ENCODE assay signal across 22 cellular contexts in the genomic region with DNA sequence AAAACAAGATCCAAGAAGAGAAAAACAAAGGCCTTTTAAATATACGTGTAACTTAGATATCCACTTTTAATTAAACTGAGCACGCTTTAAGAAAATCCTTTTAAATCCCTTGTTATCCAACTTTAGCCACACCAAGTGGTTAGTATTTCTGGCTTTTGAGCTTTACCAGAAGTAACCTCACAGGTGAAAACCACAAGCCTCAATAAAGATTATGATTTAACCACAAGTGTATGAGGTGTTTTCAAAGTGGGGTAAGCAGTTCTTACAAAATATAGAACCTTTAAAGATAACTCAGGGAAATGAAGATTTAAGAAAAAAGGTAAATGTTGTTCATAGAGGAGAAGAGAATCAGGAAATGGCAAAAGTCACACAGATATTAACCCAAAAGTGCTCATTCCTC. TPM values are rescaled to one million over a fixed set of nuclear protein-coding genes. Genes with fewer than 3 reads are reported as not detected.
DNase-seq lines count a peak whose midpoint lies in the region; ATAC-seq, FAIRE-seq and TF ChIP-seq lines count a peak whose summit lies in the region.
"Had no signal": no experiment of that assay in that cellular context is flagged by ENCODE, and none has a peak within 500 bp of the region (broad histone marks: within the 10 kb centered on the region; RNA-seq: fewer than 3 reads in every experiment).

No MANE protein-coding gene starts in this region.

- DNase-seq in D721Med (ENCODE audit: insufficient read length, low spot score) (no peak), DND-41 (no peak), MM.1S (peak; percentile 27), PC-3 (peak; percentile 28), NCI-H510A (lab: John Stamatoyannopoulos, UW) (no peak), OCI-LY7 (ENCODE audit: low spot score) (no peak), lower lobe of right lung (no peak), OCI-M1 (lab: John Stamatoyannopoulos, UW) (no peak)
- DNase-seq: ACHN; BE2C; C1 segment of cervical spinal cord; CD8-positive, alpha-beta memory T cell; COR-L47; DMS153; DMS79; GF-D8; GM23248 had no signal

- H4K20me1 ChIP-seq in DND-41 (ENCODE audit: insufficient read depth, low read length) (no peaks in the 10 kb centered on the region), MM.1S (ENCODE audit: insufficient read depth, low read length) (no peaks in the 10 kb centered on the region), PC-3 (ENCODE audit: low read length) (no peaks in the 10 kb centered on the region), OCI-LY7 (ENCODE audit: insufficient read depth, low read length) (no peaks in the 10 kb centered on the region)

- no peak overlapping the region for H2AFZ ChIP-seq in DND-41 (ENCODE audit: low read depth, low read length)
- no peak overlapping the region for H2AFZ ChIP-seq in MM.1S (ENCODE audit: low read length)
- no peak overlapping the region for H2AFZ ChIP-seq in PC-3 (ENCODE audit: low read length)
- no peak overlapping the region for H2AFZ ChIP-seq in OCI-LY7 (ENCODE audit: low read length)
- H2AFZ ChIP-seq: GM23248 had no signal

- BruUV-seq in PC-3 (replicated peaks; lab: Mats Ljungman, UMichigan): no TSS peak
- no TSS peak for BruUV-seq in OCI-LY7 (replicated peaks; lab: Mats Ljungman, UMichigan)

- TF ChIP-seq CTCF in D721Med (IDR thresholded peaks at IDR 0.05; ENCODE audit: insufficient read depth, missing control alignments) (no peak), DND-41 (IDR thresholded peaks at IDR 0.05; ENCODE audit: borderline replicate concordance, extremely low read depth, low read length, poor library complexity, severe bottlenecking) (no peak), MM.1S (IDR thresholded peaks at IDR 0.05; ENCODE audit: low read length) (no peak), PC-3 (conservative IDR thresholded peaks at IDR 0.05; ENCODE audit: low read depth, low read length) (no peak), OCI-LY7 (conservative IDR thresholded peaks at IDR 0.05; ENCODE audit: low read length) (no peak), lower lobe of right lung (IDR thresholded peaks at IDR 0.05) (no peak)

- H3K9me3 ChIP-seq in DND-41 (ENCODE audit: insufficient read depth, low read length, severe bottlenecking): peaks cover 20% of the 10 kb centered on the region
- no peaks in the 10 kb centered on the region for H3K9me3 ChIP-seq in MM.1S (replicated peaks; ENCODE audit: insufficient read depth, low read length)
- peaks cover 7% of the 10 kb centered on the region; the same call in 1 of the 2 replicates for H3K9me3 ChIP-seq in PC-3 (ENCODE audit: low read length)
- H3K9me3 ChIP-seq in OCI-LY7 (ENCODE audit: low read length): no peaks in the 10 kb centered on the region
- H3K9me3 ChIP-seq in lower lobe of right lung: peaks cover 28% of the 10 kb centered on the region
- H3K9me3 ChIP-seq: BE2C had no signal

- H3K4me3 ChIP-seq in DND-41 (ENCODE audit: low read depth in 1 of 2, low read length in 2 of 2) (no peak overlapping the region), MM.1S (ENCODE audit: low read length) (no peak overlapping the region), PC-3 (ENCODE audit: low read length) (no peak overlapping the region), OCI-LY7 (ENCODE audit: low read depth, low read length, poor library complexity, severe bottlenecking) (no peak overlapping the region), lower lobe of right lung (no peak overlapping the region)
- H3K4me3 ChIP-seq: GM23248, HAP-1, K562 had no signal

- no peaks in the 10 kb centered on the region for H3F3A ChIP-seq in MM.1S (ENCODE audit: insufficient read depth, low read length)
- no peaks in the 10 kb centered on the region for H3F3A ChIP-seq in PC-3 (ENCODE audit: low read length, unreplicated experiment)

- H3K9me2 ChIP-seq in MM.1S (replicated peaks; ENCODE audit: insufficient read depth, low read length): no peaks in the 10 kb centered on the region
- no peaks in the 10 kb centered on the region for H3K9me2 ChIP-seq in PC-3 (replicated peaks; ENCODE audit: low read length)
- H3K9me2 ChIP-seq in OCI-LY7 (ENCODE audit: insufficient read depth, low read length): no peaks in the 10 kb centered on the region

- H3K9ac ChIP-seq in DND-41 (ENCODE audit: low read depth, low read length) (no peak overlapping the region), MM.1S (ENCODE audit: low read length) (no peak overlapping the region), PC-3 (ENCODE audit: low read length) (no peak overlapping the region)
- H3K9ac ChIP-seq: GM23248 had no signal

- H3K36me3 ChIP-seq in DND-41 (ENCODE audit: insufficient read depth, low read length) (no peaks in the 10 kb centered on the region), MM.1S (replicated peaks; ENCODE audit: insufficient read depth, low read length) (no peaks in the 10 kb centered on the region), PC-3 (ENCODE audit: low read depth, low read length) (no peaks in the 10 kb centered on the region), OCI-LY7 (ENCODE audit: insufficient read depth, low read length) (no peaks in the 10 kb centered on the region), lower lobe of right lung (no peaks in the 10 kb centered on the region)
- H3K36me3 ChIP-seq: BE2C, HAP-1 had no signal

- no peak overlapping the region for H3K4me2 ChIP-seq in DND-41 (ENCODE audit: insufficient read depth, low read length)
- H3K4me2 ChIP-seq in MM.1S (ENCODE audit: low read depth, low read length): no peak overlapping the region
- H3K4me2 ChIP-seq in PC-3 (ENCODE audit: low read length): no peak overlapping the region
- H3K4me2 ChIP-seq in OCI-LY7 (ENCODE audit: low read length): no peak overlapping the region

- CTCF ChIA-PET in PC-3 (lab: Charles Lee) (no interaction called here), OCI-LY7 (lab: Charles Lee; ENCODE audit: unreplicated experiment) (no interaction called here)

- H3K4me1 ChIP-seq in DND-41 (ENCODE audit: insufficient read depth, low read length): no peaks in the 10 kb centered on the region
- no peaks in the 10 kb centered on the region for H3K4me1 ChIP-seq in MM.1S (ENCODE audit: low read length)
- H3K4me1 ChIP-seq in PC-3 (ENCODE audit: insufficient read depth, low read length): no peaks in the 10 kb centered on the region
- H3K4me1 ChIP-seq in OCI-LY7 (ENCODE audit: insufficient read depth, low read length, poor library complexity, severe bottlenecking): no peaks in the 10 kb centered on the region
- H3K4me1 ChIP-seq in lower lobe of right lung: no peaks in the 10 kb centered on the region
- H3K4me1 ChIP-seq: BE2C had no signal

- intact Hi-C loops in PC-3 (cut with micrococcal nuclease): no loop called here
- intact Hi-C loops in OCI-LY7 (cut with micrococcal nuclease; ENCODE audit: unreplicated experiment): no loop called here
- intact Hi-C loops in lower lobe of right lung (cut with DNase I): no loop called here

- peak; percentile 64; the same call in 2 of the 3 replicates for ATAC-seq in DND-41 (ENCODE audit: insufficient read depth, low read depth)
- no peak for ATAC-seq in PC-3
- ATAC-seq in lower lobe of right lung: no peak
- ATAC-seq: K562 had no signal

- peak; percentile 41 for FAIRE-seq in D721Med (lab: Jason Lieb, UNC)
- FAIRE-seq: A204.1, GM12891, GM19239, K562 had no signal

- H3K27me3 ChIP-seq in DND-41 (ENCODE audit: insufficient read depth, low read length, poor library complexity) (no peaks in the 10 kb centered on the region), MM.1S (replicated peaks; ENCODE audit: insufficient read depth, low read length) (no peaks in the 10 kb centered on the region), PC-3 (ENCODE audit: low read length) (no peaks in the 10 kb centered on the region), lower lobe of right lung (ENCODE audit: low read depth) (no peaks in the 10 kb centered on the region)
- H3K27me3 ChIP-seq: BE2C had no signal

- H3K27ac ChIP-seq in DND-41 (ENCODE audit: low read length) (no peak overlapping the region), MM.1S (ENCODE audit: low read length) (no peak overlapping the region), PC-3 (ENCODE audit: low read length) (no peak overlapping the region), OCI-LY7 (ENCODE audit: low read depth, low read length, poor library complexity, severe bottlenecking) (no peak overlapping the region), lower lobe of right lung (no peak overlapping the region)
- H3K27ac ChIP-seq: GM23248 had no signal

- H3K79me2 ChIP-seq in DND-41 (ENCODE audit: insufficient read depth, low read length): no peaks in the 10 kb centered on the region
- H3K79me2 ChIP-seq in MM.1S (ENCODE audit: low read length): no peaks in the 10 kb centered on the region
- H3K79me2 ChIP-seq in PC-3 (ENCODE audit: low read length): no peaks in the 10 kb centered on the region
- H3K79me2 ChIP-seq in OCI-LY7 (ENCODE audit: insufficient read depth, low read depth, low read length): no peaks in the 10 kb centered on the region

- POLR2A ChIA-PET in PC-3 (lab: Charles Lee; ENCODE audit: unreplicated experiment): no interaction called here
- POLR2A ChIA-PET in OCI-LY7 (lab: Charles Lee): interaction anchor here (1.1 to 1.3 kb wide), 2 partner anchors 10 to 13 kb away, joined by 3 to 6 read pairs; no protein-coding TSS in a partner anchor

RNA-seq across cellular contexts. Expression of gene CDCA7, which starts 58.4 kb away (rescaled TPM):
- total RNA-seq in PC-3 (2014; rRNA removed) (29.3 and 36.4 TPM in 2 replicates), OCI-LY7 (2022) (170 and 193 TPM in 2 replicates), lower lobe of right lung (0.89 TPM)
- 98.2 and 140 TPM in 2 replicates for total RNA-seq in OCI-LY7 (2014; rRNA removed; shearing (Covaris generic))

Comparison
In these comparisons a context has a peak if more than half of its experiments do, and no peak if none do; other contexts are left out.
1. DNase-seq: peak in MM.1S (single experiment) and PC-3 (single experiment); none in D721Med (single experiment), DND-41 (single experiment), NCI-H510A (single experiment), OCI-LY7 (single experiment), lower lobe of right lung (single experiment) and OCI-M1 (single experiment).
2. RNA of gene CDCA7, which starts 58.4 kb away (total RNA-seq): 98.2 to 193 TPM in OCI-LY7 and 29.3 to 36.4 TPM in PC-3; 0.89 TPM in lower lobe of right lung (single experiment); every median in the first group is over 10 times any median in the second.